8 cellular contexts compared by ENCODE assay signal in genomic region chr9:113406873-113407511, GRCh38. TPM values are rescaled to one million over a fixed set of nuclear protein-coding genes. Genes with fewer than 3 reads are reported as not detected.
A peak's percentile ranks its signal among the peaks of the same experiment; 100 is the strongest.
DNase-seq lines count a peak whose midpoint lies in the region; ATAC-seq, FAIRE-seq and TF ChIP-seq lines count a peak whose summit lies in the region.
"Not testable (repeated sequence)": the region's sequence is repeated elsewhere in the genome, so short reads cannot be mapped to it uniquely, and the experiment has no call there.

No MANE protein-coding gene starts in this region.

- BruUV-seq in PC-9 (replicated peaks; lab: Mats Ljungman, UMichigan); HepG2 (replicated peaks; lab: Mats Ljungman, UMichigan): not testable (repeated sequence)

- peak overlapping the region; percentile 74 to 99 (median 89) for H3K27ac Mint-ChIP-seq in CD4-positive, alpha-beta memory T cell

- peak; percentile 56 to 74 (median 65) for DNase-seq in CD4-positive, alpha-beta memory T cell
- DNase-seq in PC-9 (peak; percentile 55 to 73), dorsolateral prefrontal cortex (peak in 8 of 10 donors; percentile 39 to 75 (median 64)), HepG2 (ENCODE audit: low spot score) (peak; percentile 65)
- DNase-seq in activated CD8-positive, alpha-beta memory T cell treated with anti-CD3 and anti-CD28 coated beads, Interleukin-2, amount 50 U/mL, for 1 hour (ENCODE audit: extremely low read depth), result peak; percentile 9
- DNase-seq in stimulated activated CD4-positive, alpha-beta T cell treated with anti-CD3 and anti-CD28 coated beads, Interleukin-4, amount 100 ng/mL, for 1 hour, result peak; percentile 49

- not testable (repeated sequence) for H2AFZ ChIP-seq in Loucy (ENCODE audit: low read length); PC-9; HepG2 (ENCODE audit: low read length)

- peak overlapping the region; percentile 8 for H3K27ac ChIP-seq in CD4-positive, alpha-beta memory T cell (ENCODE audit: low read depth, low read length)
- not testable (repeated sequence) for H3K27ac ChIP-seq in PC-9; HepG2 (ENCODE audit: extremely low read length, insufficient read depth, low read length)
- peak overlapping the region in 54 of 59 donors; percentile 11 to 82 (median 65) for H3K27ac ChIP-seq in dorsolateral prefrontal cortex

- not testable (repeated sequence) for TF ChIP-seq POLR2A in HepG2 (IDR thresholded peaks at IDR 0.05; ENCODE audit: insufficient read depth in 1 of 2, low read depth in 2 of 2, low read length in 2 of 2)

- not testable (repeated sequence) for H3F3A ChIP-seq in Loucy (ENCODE audit: low read depth)
- peaks cover 29% of the 10 kb centered on the region for H3F3A ChIP-seq in PC-9 (ENCODE audit: insufficient read depth, low read depth)

- peaks cover 27% of the 10 kb centered on the region for H3K4me1 ChIP-seq in CD4-positive, alpha-beta memory T cell (ENCODE audit: insufficient read depth, low read length)
- H3K4me1 ChIP-seq in Loucy (ENCODE audit: insufficient read depth, low read length, poor library complexity, severe bottlenecking) (peaks cover 36% of the 10 kb centered on the region), PC-9 (replicated peaks; ENCODE audit: insufficient read depth) (peaks cover 18% of the 10 kb centered on the region), HepG2 (ENCODE audit: insufficient read depth, low read length) (peaks cover 37% of the 10 kb centered on the region)

- ATAC-seq in GM19438 (IDR thresholded peaks at IDR 0.05; ENCODE audit: low read depth, unreplicated experiment), result peak; percentile 31
- ATAC-seq in HepG2, result peak; percentile 59

- CTCF ChIA-PET in CD4-positive, alpha-beta memory T cell (lab: Charles Lee; ENCODE audit: partially characterized antibody), result interaction anchor here (0.9 to 8.5 kb wide), 11 partner anchors 7 to 251 kb away, joined by 3 to 72 read pairs (median 5); partner anchors contain the start of genes ALAD, CDC26 and PRPF4
- CTCF ChIA-PET in PC-9 (lab: Charles Lee), result interaction anchor here (0.7 kb wide), 2 partner anchors 31 to 268 kb away, joined by 3 read pairs; no protein-coding TSS in a partner anchor
- CTCF ChIA-PET in HepG2 (lab: Yijun Ruan, JAX; ENCODE audit: low intra/inter-chr PET ratio, low total read pairs), result interaction anchor here (0.9 to 4.4 kb wide), 6 partner anchors 44 to 133 kb away, joined by 3 to 28 read pairs (median 6); no protein-coding TSS in a partner anchor

- intact Hi-C loops in CD4-positive, alpha-beta memory T cell (cut with micrococcal nuclease), result loop anchor here (1.0 kb wide), 1 partner anchor 98 kb away; no protein-coding TSS in a partner anchor
- intact Hi-C loops in PC-9 (cut with micrococcal nuclease; ENCODE audit: unreplicated experiment) (loop anchor here (1.0 to 5.0 kb wide), 2 partner anchors 98 to 295 kb away; no protein-coding TSS in a partner anchor), dorsolateral prefrontal cortex (cut with DNase I) (loop anchor here (10.0 kb wide), 2 partner anchors 292 to 352 kb away; partner anchors contain the start of gene ZFP37 (in 1 of the 2)), HepG2 (cut with micrococcal nuclease; ENCODE audit: unreplicated experiment) (loop anchor here (1.0 to 10.0 kb wide), 3 partner anchors 52 to 132 kb away; partner anchors contain the start of genes CDC26 and PRPF4)

- not testable (repeated sequence) for TF ChIP-seq EP300 in HepG2 (IDR thresholded peaks at IDR 0.05; ENCODE audit: low read depth in 2 of 2, low read length in 2 of 2); HepG2 (CRISPR knock-in tag; IDR thresholded peaks at IDR 0.05; ENCODE audit: borderline replicate concordance)

- POLR2A ChIA-PET in CD4-positive, alpha-beta memory T cell (lab: Charles Lee; ENCODE audit: partially characterized antibody), result interaction anchor here (1.4 kb wide), 1 partner anchor 132 kb away, joined by 4 read pairs; the partner anchor contains the start of genes CDC26 and PRPF4
- POLR2A ChIA-PET in PC-9 (lab: Charles Lee; ENCODE audit: unreplicated experiment), result not testable (repeated sequence)
- POLR2A ChIA-PET in HepG2 (lab: Yijun Ruan, JAX), result interaction anchor here (1.1 to 2.2 kb wide), 2 partner anchors 20 to 243 kb away, joined by 3 to 6 read pairs; no protein-coding TSS in a partner anchor

- not testable (repeated sequence) for H3K27me3 ChIP-seq in CD4-positive, alpha-beta memory T cell (ENCODE audit: insufficient read depth, low read length); Loucy (ENCODE audit: insufficient read depth, low read length, poor library complexity, severe bottlenecking); PC-9 (ENCODE audit: insufficient read depth, low read depth); dorsolateral prefrontal cortex; HepG2 (ENCODE audit: control insufficient read depth in 1 of 2, insufficient read depth in 2 of 2, low read length in 2 of 2)

- in situ Hi-C loops in HepG2 (cut with HindIII; ENCODE audit: extremely low pct_ligation_motif_present, low pct_unique_long_range_greater_than_20kb), result not testable (repeated sequence)

- not testable (repeated sequence) for H3K4me3 ChIP-seq in CD4-positive, alpha-beta memory T cell (ENCODE audit: low read length in 2 of 2); PC-9; HepG2 (replicated peaks in 1 of 3; ENCODE audit: insufficient read depth in 1 of 3, low read depth in 2 of 3, low read length in 3 of 3)
- peak overlapping the region; percentile 89 for H3K4me3 ChIP-seq in Loucy (ENCODE audit: low read length, poor library complexity, severe bottlenecking)
- H3K4me3 ChIP-seq in dorsolateral prefrontal cortex, result peak overlapping the region in 1 of 59 donors; percentile 8

- not testable (repeated sequence) for H3K9me3 Mint-ChIP-seq in CD4-positive, alpha-beta memory T cell

- WGBS in HepG2 (ENCODE audit: low lambda C conversion rate), result 47% methylated on average over 7 of the region's 7 CpGs

- peak overlapping the region; percentile 99 for H3K4me2 ChIP-seq in Loucy (ENCODE audit: low read depth, low read length, poor library complexity, severe bottlenecking)
- H3K4me2 ChIP-seq in PC-9; HepG2 (ENCODE audit: low read depth, low read length): not testable (repeated sequence)

- H3K79me2 ChIP-seq in Loucy (ENCODE audit: insufficient read depth, low read length) (peaks cover 33% of the 10 kb centered on the region), PC-9 (ENCODE audit: low read depth) (peaks cover 21% of the 10 kb centered on the region), HepG2 (ENCODE audit: insufficient read depth, low read length) (peaks cover 12% of the 10 kb centered on the region)

- H3K27me3 Mint-ChIP-seq in CD4-positive, alpha-beta memory T cell, result not testable (repeated sequence)

- FAIRE-seq in HepG2 (lab: Jason Lieb, UNC), result peak; percentile 71

- H3K4me3 Mint-ChIP-seq in CD4-positive, alpha-beta memory T cell, result peak overlapping the region in 7 of 8 donors; percentile 9 to 88 (median 61)

- TF ChIP-seq RAD21 in HepG2 (CRISPR knock-in tag; IDR thresholded peaks at IDR 0.05), result peak; percentile 89

- H4K20me1 ChIP-seq in Loucy (ENCODE audit: insufficient read depth, low read length, poor library complexity, severe bottlenecking), result peaks cover 17% of the 10 kb centered on the region
- not testable (repeated sequence) for H4K20me1 ChIP-seq in PC-9 (ENCODE audit: insufficient read depth); HepG2 (ENCODE audit: insufficient read depth, low read length)

- peak overlapping the region; percentile 9 for H3K9ac ChIP-seq in Loucy (ENCODE audit: low read depth, low read length, poor library complexity, severe bottlenecking)
- H3K9ac ChIP-seq in HepG2 (ENCODE audit: insufficient read depth, low read depth, low read length), result not testable (repeated sequence)

- not testable (repeated sequence) for H3K9me3 ChIP-seq in CD4-positive, alpha-beta memory T cell (ENCODE audit: control insufficient read depth in 1 of 2, low read length in 2 of 2); Loucy (ENCODE audit: insufficient read depth, low read depth, low read length); PC-9 (ENCODE audit: insufficient read depth, low read depth); HepG2 (ENCODE audit: low read length)

- H3K36me3 ChIP-seq in CD4-positive, alpha-beta memory T cell (ENCODE audit: insufficient read depth, low read length), result peaks cover 18% of the 10 kb centered on the region
- H3K36me3 ChIP-seq in Loucy (ENCODE audit: insufficient read depth, low read length) (peaks cover 10% of the 10 kb centered on the region; the same call in 1 of the 2 replicates), PC-9 (ENCODE audit: low read depth) (peaks cover 11% of the 10 kb centered on the region), HepG2 (replicated peaks in 1 of 2; ENCODE audit: control insufficient read depth in 1 of 2, insufficient read depth in 2 of 2, low read length in 2 of 2) (peaks cover 0 to 19% of the 10 kb centered on the region in 2 experiments; a peak in 3 of 5 replicates)

- TF ChIP-seq CTCF in Loucy (conservative IDR thresholded peaks at IDR 0.05; ENCODE audit: low read length) (peak; percentile 71), PC-9 (conservative IDR thresholded peaks at IDR 0.05) (peak; percentile 90), dorsolateral prefrontal cortex (IDR thresholded peaks at IDR 0.05 in 54 of 56, conservative IDR thresholded peaks at IDR 0.05 in 2 of 56; ENCODE audit: low read depth in 1 of 56, partially characterized antibody in 56 of 56) (peak in 55 of 56 donors; percentile 43 to 82 (median 74)), HepG2 (CRISPR knock-in tag; IDR thresholded peaks at IDR 0.05) (peak; percentile 92)

- H3K36me3 Mint-ChIP-seq in CD4-positive, alpha-beta memory T cell, result peaks cover 22 to 39% of the 10 kb centered on the region in 2 donors

- H3K9me2 ChIP-seq in Loucy (replicated peaks; ENCODE audit: low read depth, low read length); PC-9 (ENCODE audit: insufficient read depth): not testable (repeated sequence)

- peaks cover 17 to 45% (median 32%) of the 10 kb centered on the region in 4 donors for H3K4me1 Mint-ChIP-seq in CD4-positive, alpha-beta memory T cell

RNA-seq across cellular contexts. Expression of gene POLE3, which starts 3.5 kb away (rescaled TPM):
- 10 to 100 TPM; 46.9 TPM for total RNA-seq in CD4-positive, alpha-beta memory T cell
- polyA plus RNA-seq in CD4-positive, alpha-beta memory T cell, result 100 to 1,000 TPM; 103 to 179 TPM
- total RNA-seq in PC-9 (2021) (53.8 and 64.5 TPM in 2 replicates), dorsolateral prefrontal cortex (10 to 100 TPM; 18.6 to 38.2 (median 27.0) TPM), HepG2 (2016; rRNA removed; fragmentation: Illumina TruSeq; extraction: Trizol) (77.2 and 93.1 TPM in 2 replicates)
- total RNA-seq in HepG2 (2016; cell fraction: cytosol; rRNA removed; fragmentation: Illumina TruSeq; extraction: Trizol; ENCODE audit: low read depth), result 16.4 and 16.7 TPM in 2 replicates
- 79.2 and 96.3 TPM in 2 replicates for total RNA-seq in HepG2 (2016; cell fraction: insoluble cytoplasmic fraction; rRNA removed; fragmentation: Illumina TruSeq; extraction: Trizol)
- 47.2 and 48.0 TPM in 2 replicates for total RNA-seq in HepG2 (2016; cell fraction: membrane; rRNA removed; fragmentation: Illumina TruSeq; extraction: Trizol)
- total RNA-seq in HepG2 (2016; cell fraction: nucleus; rRNA removed; fragmentation: Illumina TruSeq; extraction: Trizol), result 34.4 and 38.5 TPM in 2 replicates
- polyA plus RNA-seq in HepG2 (2011; rRNA removed), result 25.9 and 36.0 TPM in 2 replicates
- 23.9 and 28.7 TPM in 2 replicates for polyA plus RNA-seq in HepG2 (2011; cell fraction: cytosol; rRNA removed)
- polyA plus RNA-seq in HepG2 (2011; cell fraction: nucleus; rRNA removed), result 30.3 and 34.7 TPM in 2 replicates
- polyA plus RNA-seq in HepG2 (2012), result 17.9 and 29.2 TPM in 2 replicates
- 15.0 and 17.3 TPM in 2 replicates for polyA plus RNA-seq in HepG2 (2016; cell fraction: cytosol; fragmentation: Illumina TruSeq; extraction: Trizol; ENCODE audit: low read depth)
- polyA plus RNA-seq in HepG2 (2016; cell fraction: insoluble cytoplasmic fraction; fragmentation: Illumina TruSeq; extraction: Trizol; ENCODE audit: low read depth), result 103 and 111 TPM in 2 replicates
- 40.3 and 43.4 TPM in 2 replicates for polyA plus RNA-seq in HepG2 (2016; cell fraction: membrane; fragmentation: Illumina TruSeq; extraction: Trizol; ENCODE audit: low read depth)
- polyA plus RNA-seq in HepG2 (2016; cell fraction: nucleus; fragmentation: Illumina TruSeq; extraction: Trizol; ENCODE audit: insufficient read depth, low read depth), result 75.6 and 79.1 TPM in 2 replicates
- 17.7 and 85.1 TPM in 2 replicates for polyA minus RNA-seq in HepG2 (2011; rRNA and poly(A)+ RNA removed; ENCODE audit: low replicate concordance)
- 7.1 and 10.4 TPM in 2 replicates for polyA minus RNA-seq in HepG2 (2011; cell fraction: cytosol; rRNA and poly(A)+ RNA removed)
- 12.1 and 14.3 TPM in 2 replicates for polyA minus RNA-seq in HepG2 (2011; cell fraction: nucleus; rRNA and poly(A)+ RNA removed)

RNA-seq across cellular contexts. Expression of gene C9orf43, which starts 3.6 kb away (rescaled TPM):
- under 1 TPM; 0.86 to 0.87 TPM for total RNA-seq in CD4-positive, alpha-beta memory T cell
- polyA plus RNA-seq in CD4-positive, alpha-beta memory T cell, result under 1 TPM; 0.41 to 0.45 TPM
- total RNA-seq in PC-9 (2021) (1.5 and 2.5 TPM in 2 replicates), dorsolateral prefrontal cortex (1 to 10 TPM in 80 of 120 experiments, under 1 TPM in 40; 0.41 to 2.5 (median 1.2) TPM), HepG2 (2016; rRNA removed; fragmentation: Illumina TruSeq; extraction: Trizol) (0.18 and 0.31 TPM in 2 replicates)
- 1.0 and 1.1 TPM in 2 replicates for total RNA-seq in HepG2 (2016; cell fraction: cytosol; rRNA removed; fragmentation: Illumina TruSeq; extraction: Trizol; ENCODE audit: low read depth)
- total RNA-seq in HepG2 (2016; cell fraction: insoluble cytoplasmic fraction; rRNA removed; fragmentation: Illumina TruSeq; extraction: Trizol), result 0.22 and 0.30 TPM in 2 replicates
- total RNA-seq in HepG2 (2016; cell fraction: membrane; rRNA removed; fragmentation: Illumina TruSeq; extraction: Trizol), result 0.86 and 1.2 TPM in 2 replicates
- 0.31 and 0.34 TPM in 2 replicates for total RNA-seq in HepG2 (2016; cell fraction: nucleus; rRNA removed; fragmentation: Illumina TruSeq; extraction: Trizol)
- 0.14 and 0.24 TPM in 2 replicates for polyA plus RNA-seq in HepG2 (2011; rRNA removed)
- polyA plus RNA-seq in HepG2 (2011; cell fraction: cytosol; rRNA removed), result 0.13 and 0.21 TPM in 2 replicates
- polyA plus RNA-seq in HepG2 (2011; cell fraction: nucleus; rRNA removed), result 0.13 and 0.16 TPM in 2 replicates
- 0.16 and 0.21 TPM in 2 replicates for polyA plus RNA-seq in HepG2 (2012)
- 0.17 and 0.55 TPM in 2 replicates for polyA plus RNA-seq in HepG2 (2016; cell fraction: cytosol; fragmentation: Illumina TruSeq; extraction: Trizol; ENCODE audit: low read depth)
- polyA plus RNA-seq in HepG2 (2016; cell fraction: insoluble cytoplasmic fraction; fragmentation: Illumina TruSeq; extraction: Trizol; ENCODE audit: low read depth), result 0.55 and 0.64 TPM in 2 replicates
- 0.66 and 0.74 TPM in 2 replicates for polyA plus RNA-seq in HepG2 (2016; cell fraction: membrane; fragmentation: Illumina TruSeq; extraction: Trizol; ENCODE audit: low read depth)
- polyA plus RNA-seq in HepG2 (2016; cell fraction: nucleus; fragmentation: Illumina TruSeq; extraction: Trizol; ENCODE audit: insufficient read depth, low read depth), result 0.22 and 0.23 TPM in 2 replicates
- 0.46 and 3.7 TPM in 2 replicates for polyA minus RNA-seq in HepG2 (2011; rRNA and poly(A)+ RNA removed; ENCODE audit: low replicate concordance)
- polyA minus RNA-seq in HepG2 (2011; cell fraction: cytosol; rRNA and poly(A)+ RNA removed), result 0.26 and 0.30 TPM in 2 replicates
- polyA minus RNA-seq in HepG2 (2011; cell fraction: nucleus; rRNA and poly(A)+ RNA removed), result 0.77 and 0.99 TPM in 2 replicates

RNA-seq across cellular contexts. Expression of gene ALAD, which starts 5.9 kb away (rescaled TPM):
- 10 to 100 TPM; 39.9 TPM for total RNA-seq in CD4-positive, alpha-beta memory T cell
- polyA plus RNA-seq in CD4-positive, alpha-beta memory T cell, result 10 to 100 TPM; 16.4 to 23.8 TPM
- 33.3 and 42.7 TPM in 2 replicates for total RNA-seq in PC-9 (2021)
- total RNA-seq in dorsolateral prefrontal cortex, result 100 to 1,000 TPM in 26 of 120 experiments, 10 to 100 TPM in 94; 67.7 to 134 (median 89.4) TPM
- 21.8 and 23.0 TPM in 2 replicates for total RNA-seq in HepG2 (2016; rRNA removed; fragmentation: Illumina TruSeq; extraction: Trizol)
- total RNA-seq in HepG2 (2016; cell fraction: cytosol; rRNA removed; fragmentation: Illumina TruSeq; extraction: Trizol; ENCODE audit: low read depth), result 5.0 and 5.9 TPM in 2 replicates
- 21.5 and 22.8 TPM in 2 replicates for total RNA-seq in HepG2 (2016; cell fraction: insoluble cytoplasmic fraction; rRNA removed; fragmentation: Illumina TruSeq; extraction: Trizol)
- total RNA-seq in HepG2 (2016; cell fraction: membrane; rRNA removed; fragmentation: Illumina TruSeq; extraction: Trizol), result 9.1 and 9.2 TPM in 2 replicates
- 16.1 and 20.0 TPM in 2 replicates for total RNA-seq in HepG2 (2016; cell fraction: nucleus; rRNA removed; fragmentation: Illumina TruSeq; extraction: Trizol)
- 30.1 and 40.5 TPM in 2 replicates for polyA plus RNA-seq in HepG2 (2011; rRNA removed)
- polyA plus RNA-seq in HepG2 (2011; cell fraction: cytosol; rRNA removed), result 15.7 and 16.1 TPM in 2 replicates
- 75.9 and 98.7 TPM in 2 replicates for polyA plus RNA-seq in HepG2 (2011; cell fraction: nucleus; rRNA removed)
- 48.3 and 58.9 TPM in 2 replicates for polyA plus RNA-seq in HepG2 (2012)
- polyA plus RNA-seq in HepG2 (2016; cell fraction: cytosol; fragmentation: Illumina TruSeq; extraction: Trizol; ENCODE audit: low read depth), result 6.7 and 7.3 TPM in 2 replicates
- polyA plus RNA-seq in HepG2 (2016; cell fraction: insoluble cytoplasmic fraction; fragmentation: Illumina TruSeq; extraction: Trizol; ENCODE audit: low read depth), result 21.4 and 28.7 TPM in 2 replicates
- polyA plus RNA-seq in HepG2 (2016; cell fraction: membrane; fragmentation: Illumina TruSeq; extraction: Trizol; ENCODE audit: low read depth), result 8.7 and 9.0 TPM in 2 replicates
- 44.4 and 47.1 TPM in 2 replicates for polyA plus RNA-seq in HepG2 (2016; cell fraction: nucleus; fragmentation: Illumina TruSeq; extraction: Trizol; ENCODE audit: insufficient read depth, low read depth)
- polyA minus RNA-seq in HepG2 (2011; rRNA and poly(A)+ RNA removed; ENCODE audit: low replicate concordance), result 22.4 and 56.5 TPM in 2 replicates
- polyA minus RNA-seq in HepG2 (2011; cell fraction: cytosol; rRNA and poly(A)+ RNA removed), result 9.6 and 11.1 TPM in 2 replicates
- polyA minus RNA-seq in HepG2 (2011; cell fraction: nucleus; rRNA and poly(A)+ RNA removed), result 31.4 and 34.3 TPM in 2 replicates

RNA-seq across cellular contexts. Expression of gene HDHD3, which starts 30.2 kb away (rescaled TPM):
- 10 to 100 TPM; 29.9 to 32.8 TPM for total RNA-seq in CD4-positive, alpha-beta memory T cell
- 10 to 100 TPM; 40.8 to 52.3 TPM for polyA plus RNA-seq in CD4-positive, alpha-beta memory T cell
- total RNA-seq in PC-9 (2021) (39.5 and 44.0 TPM in 2 replicates), dorsolateral prefrontal cortex (10 to 100 TPM; 11.6 to 25.4 (median 17.0) TPM), HepG2 (2016; rRNA removed; fragmentation: Illumina TruSeq; extraction: Trizol) (23.0 and 23.1 TPM in 2 replicates)
- 9.0 and 12.1 TPM in 2 replicates for total RNA-seq in HepG2 (2016; cell fraction: cytosol; rRNA removed; fragmentation: Illumina TruSeq; extraction: Trizol; ENCODE audit: low read depth)
- total RNA-seq in HepG2 (2016; cell fraction: insoluble cytoplasmic fraction; rRNA removed; fragmentation: Illumina TruSeq; extraction: Trizol), result 24.5 and 26.6 TPM in 2 replicates
- 14.8 and 21.9 TPM in 2 replicates for total RNA-seq in HepG2 (2016; cell fraction: membrane; rRNA removed; fragmentation: Illumina TruSeq; extraction: Trizol)
- total RNA-seq in HepG2 (2016; cell fraction: nucleus; rRNA removed; fragmentation: Illumina TruSeq; extraction: Trizol), result 20.3 and 23.2 TPM in 2 replicates
- polyA plus RNA-seq in HepG2 (2011; rRNA removed), result 38.5 and 52.1 TPM in 2 replicates
- 42.5 and 45.1 TPM in 2 replicates for polyA plus RNA-seq in HepG2 (2011; cell fraction: cytosol; rRNA removed)
- polyA plus RNA-seq in HepG2 (2011; cell fraction: nucleus; rRNA removed), result 48.3 and 66.3 TPM in 2 replicates
- polyA plus RNA-seq in HepG2 (2012), result 22.4 and 28.2 TPM in 2 replicates
- 3.9 and 7.9 TPM in 2 replicates for polyA plus RNA-seq in HepG2 (2016; cell fraction: cytosol; fragmentation: Illumina TruSeq; extraction: Trizol; ENCODE audit: low read depth)
- polyA plus RNA-seq in HepG2 (2016; cell fraction: insoluble cytoplasmic fraction; fragmentation: Illumina TruSeq; extraction: Trizol; ENCODE audit: low read depth), result 21.1 and 26.6 TPM in 2 replicates
- 9.6 and 14.6 TPM in 2 replicates for polyA plus RNA-seq in HepG2 (2016; cell fraction: membrane; fragmentation: Illumina TruSeq; extraction: Trizol; ENCODE audit: low read depth)
- polyA plus RNA-seq in HepG2 (2016; cell fraction: nucleus; fragmentation: Illumina TruSeq; extraction: Trizol; ENCODE audit: insufficient read depth, low read depth), result 59.1 and 62.1 TPM in 2 replicates
- polyA minus RNA-seq in HepG2 (2011; rRNA and poly(A)+ RNA removed; ENCODE audit: low replicate concordance), result 23.3 and 44.1 TPM in 2 replicates
- polyA minus RNA-seq in HepG2 (2011; cell fraction: cytosol; rRNA and poly(A)+ RNA removed), result 15.5 and 15.6 TPM in 2 replicates
- 18.0 and 26.0 TPM in 2 replicates for polyA minus RNA-seq in HepG2 (2011; cell fraction: nucleus; rRNA and poly(A)+ RNA removed)

RNA-seq across cellular contexts. Expression of gene RGS3, which starts 56.5 kb away (rescaled TPM):
- total RNA-seq in CD4-positive, alpha-beta memory T cell, result 10 to 100 TPM; 17.5 to 18.4 TPM
- polyA plus RNA-seq in CD4-positive, alpha-beta memory T cell, result 10 to 100 TPM in 1 of 2 donors, 1 to 10 TPM in 1; 3.4 to 23.2 TPM
- total RNA-seq in PC-9 (2021) (61.8 and 75.8 TPM in 2 replicates), dorsolateral prefrontal cortex (10 to 100 TPM; 20.4 to 80.4 (median 36.4) TPM), HepG2 (2016; rRNA removed; fragmentation: Illumina TruSeq; extraction: Trizol) (26.7 and 28.8 TPM in 2 replicates)
- total RNA-seq in HepG2 (2016; cell fraction: cytosol; rRNA removed; fragmentation: Illumina TruSeq; extraction: Trizol; ENCODE audit: low read depth), result 6.9 and 7.7 TPM in 2 replicates
- total RNA-seq in HepG2 (2016; cell fraction: insoluble cytoplasmic fraction; rRNA removed; fragmentation: Illumina TruSeq; extraction: Trizol), result 21.4 and 28.5 TPM in 2 replicates
- 9.6 and 10.3 TPM in 2 replicates for total RNA-seq in HepG2 (2016; cell fraction: membrane; rRNA removed; fragmentation: Illumina TruSeq; extraction: Trizol)
- 30.1 and 33.4 TPM in 2 replicates for total RNA-seq in HepG2 (2016; cell fraction: nucleus; rRNA removed; fragmentation: Illumina TruSeq; extraction: Trizol)
- polyA plus RNA-seq in HepG2 (2011; rRNA removed), result 17.1 and 18.9 TPM in 2 replicates
- polyA plus RNA-seq in HepG2 (2011; cell fraction: cytosol; rRNA removed), result 12.7 and 14.2 TPM in 2 replicates
- 36.7 and 52.3 TPM in 2 replicates for polyA plus RNA-seq in HepG2 (2011; cell fraction: nucleus; rRNA removed)
- polyA plus RNA-seq in HepG2 (2012), result 8.7 and 10.8 TPM in 2 replicates
- polyA plus RNA-seq in HepG2 (2016; cell fraction: cytosol; fragmentation: Illumina TruSeq; extraction: Trizol; ENCODE audit: low read depth), result 1.8 and 2.0 TPM in 2 replicates
- 13.4 and 19.3 TPM in 2 replicates for polyA plus RNA-seq in HepG2 (2016; cell fraction: insoluble cytoplasmic fraction; fragmentation: Illumina TruSeq; extraction: Trizol; ENCODE audit: low read depth)
- polyA plus RNA-seq in HepG2 (2016; cell fraction: membrane; fragmentation: Illumina TruSeq; extraction: Trizol; ENCODE audit: low read depth), result 4.1 and 4.3 TPM in 2 replicates
- 30.0 and 36.0 TPM in 2 replicates for polyA plus RNA-seq in HepG2 (2016; cell fraction: nucleus; fragmentation: Illumina TruSeq; extraction: Trizol; ENCODE audit: insufficient read depth, low read depth)
- polyA minus RNA-seq in HepG2 (2011; rRNA and poly(A)+ RNA removed; ENCODE audit: low replicate concordance), result 41.8 and 53.6 TPM in 2 replicates
- 12.6 and 16.2 TPM in 2 replicates for polyA minus RNA-seq in HepG2 (2011; cell fraction: cytosol; rRNA and poly(A)+ RNA removed)
- polyA minus RNA-seq in HepG2 (2011; cell fraction: nucleus; rRNA and poly(A)+ RNA removed), result 38.4 and 42.1 TPM in 2 replicates

Comparison
In these comparisons a context has a peak if more than half of its experiments do, and no peak if none do; other contexts are left out.
1. DNase-seq: peak in every context shown above with its lines; median percentile 65 in CD4-positive, alpha-beta memory T cell; 65 in HepG2; 64 in dorsolateral prefrontal cortex; 64 in PC-9; 49 in stimulated activated CD4-positive, alpha-beta T cell treated with anti-CD3 and anti-CD28 coated beads, Interleukin-4, amount 100 ng/mL, for 1 hour; 9 in activated CD8-positive, alpha-beta memory T cell treated with anti-CD3 and anti-CD28 coated beads, Interleukin-2, amount 50 U/mL, for 1 hour.